In the genomic region with DNA sequence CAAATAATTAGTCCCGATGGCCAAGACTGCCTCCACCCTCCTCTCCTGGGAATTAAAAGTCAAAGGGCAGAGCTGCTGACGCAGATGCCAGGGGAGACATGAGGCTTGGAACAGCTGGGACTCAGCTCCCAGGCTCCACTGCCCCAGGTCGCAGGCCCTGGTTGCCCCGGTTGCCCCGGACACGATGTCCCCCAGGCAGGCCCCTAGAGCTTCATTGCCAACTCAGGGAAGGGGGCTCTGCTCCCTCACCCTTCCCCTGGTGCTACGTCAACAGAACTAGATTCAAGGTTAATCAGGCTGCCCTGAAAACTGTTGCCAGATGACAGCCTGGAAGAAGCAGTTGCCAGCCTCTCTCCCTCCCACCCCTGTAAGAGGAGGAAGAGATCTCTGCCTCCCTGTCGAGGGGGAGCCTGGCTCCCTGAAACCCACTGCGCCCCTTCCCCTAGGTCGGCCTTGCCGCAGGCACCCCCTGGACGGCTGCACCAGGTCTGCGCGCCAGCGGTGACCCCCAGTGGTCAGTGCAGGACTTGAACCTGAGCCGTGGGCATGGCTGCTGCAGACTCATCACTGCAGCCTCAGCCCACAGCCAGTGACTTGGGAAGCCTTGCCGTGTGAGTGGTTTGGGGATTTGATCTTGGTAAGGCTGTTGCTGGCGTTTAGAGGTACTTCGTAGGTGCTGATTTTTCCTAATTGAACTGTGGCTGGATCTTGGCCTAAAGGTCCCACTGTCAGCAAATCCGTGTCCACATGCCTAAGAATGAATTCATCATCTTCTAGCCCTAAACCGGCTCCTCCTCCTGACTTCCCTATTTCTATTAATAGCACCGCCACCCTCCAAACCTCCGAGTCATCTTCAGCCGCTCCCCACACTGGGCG, we compare ENCODE assay signal across 8 cellular contexts.
DNase-seq lines count a peak whose midpoint lies in the region; ATAC-seq and TF ChIP-seq lines count a peak whose summit lies in the region.

No MANE protein-coding gene starts in this region.

- H3K9me2 ChIP-seq in GM23338 (ENCODE audit: insufficient read depth) = no peaks in the 10 kb centered on the region

- H3K4me3 Mint-ChIP-seq in GM23338 = peak overlapping the region; percentile 12; the same call in 2 of the 3 replicates

- H3K4me1 ChIP-seq in BLaER1 treated with 17β-estradiol and CSF1 and Interleukin-3, amounts not matched to agents 10 nM and 100 nM = peaks cover 79 to 95% (median 82%) of the 10 kb centered on the region in 10 experiments
- H3K4me1 ChIP-seq in GM23338 (ENCODE audit: insufficient read depth) = peaks cover 33% of the 10 kb centered on the region

- H3K27me3 ChIP-seq in BLaER1 treated with 17β-estradiol and CSF1 and Interleukin-3, amounts not matched to agents 10 nM and 100 nM = no peaks in the 10 kb centered on the region
- no peaks in the 10 kb centered on the region for H3K27me3 ChIP-seq in GM23338 (ENCODE audit: insufficient read depth)

- H3K27ac Mint-ChIP-seq in GM23338 = peak overlapping the region; percentile 44

- no peaks in the 10 kb centered on the region for H3K79me2 ChIP-seq in GM23338 (replicated peaks; ENCODE audit: insufficient read depth)

- H3K36me3 ChIP-seq in BLaER1 treated with 17β-estradiol and CSF1 and Interleukin-3, amounts not matched to agents 10 nM and 100 nM = no peaks in the 10 kb centered on the region
- no peaks in the 10 kb centered on the region for H3K36me3 ChIP-seq in GM23338 (ENCODE audit: insufficient read depth)

- peak overlapping the region; percentile 54 to 77 (median 72); a peak in 21 of 22 replicates for H3K9ac ChIP-seq in BLaER1 treated with 17β-estradiol and CSF1 and Interleukin-3, amounts not matched to agents 10 nM and 100 nM

- peaks cover 53% of the 10 kb centered on the region for H3K4me1 Mint-ChIP-seq in GM23338

- H4K20me1 ChIP-seq in BLaER1 treated with 17β-estradiol and CSF1 and Interleukin-3, amounts not matched to agents 10 nM and 100 nM = no peaks in the 10 kb centered on the region
- no peaks in the 10 kb centered on the region for H4K20me1 ChIP-seq in GM23338 (replicated peaks; ENCODE audit: insufficient read depth)

- no peaks in the 10 kb centered on the region for H3K9me3 ChIP-seq in BLaER1 treated with 17β-estradiol and CSF1 and Interleukin-3, amounts not matched to agents 10 nM and 100 nM (replicated peaks in 1 of 11)

- no peaks in the 10 kb centered on the region for H3K36me3 Mint-ChIP-seq in GM23338 (ENCODE audit: low read depth)

- H3F3A ChIP-seq in GM23338 (replicated peaks; ENCODE audit: low read depth) = no peaks in the 10 kb centered on the region

- no peaks in the 10 kb centered on the region for H3K9me3 Mint-ChIP-seq in GM23338

- peaks cover 13% of the 10 kb centered on the region for H3K27me3 Mint-ChIP-seq in GM23338 (ENCODE audit: insufficient read depth, low read depth, poor library complexity)

- H3K4me2 ChIP-seq in BLaER1 treated with 17β-estradiol and CSF1 and Interleukin-3, amounts not matched to agents 10 nM and 100 nM = peak overlapping the region; percentile 75 to 93 (median 86)
- peak overlapping the region; percentile 65 for H3K4me2 ChIP-seq in GM23338

- DNase-seq in GM23338 (ENCODE audit: low spot score) = peak; percentile 80
- peak; percentile 67 for DNase-seq in NCI-H2196 (lab: John Stamatoyannopoulos, UW; ENCODE audit: unreplicated experiment)
- DNase-seq in activated CD4-positive, CD25-positive, alpha-beta regulatory T cell (lab: John Stamatoyannopoulos, UW) = peak in 3 of 4 experiments; percentile 10 to 43 (median 29)
- peak; percentile 77 to 82 for DNase-seq in left colon
- peak; percentile 20 to 29 for DNase-seq in stimulated activated CD4-positive, alpha-beta T cell treated with anti-CD3 and anti-CD28 coated beads, Interleukin-15, amount 100 ng/mL, for 1 hour (ENCODE audit: low read depth in 1 of 2, low spot score in 1 of 2)

- H3K27ac ChIP-seq in BLaER1 treated with 17β-estradiol and CSF1 and Interleukin-3, amounts not matched to agents 10 nM and 100 nM = peak overlapping the region; percentile 59 to 87 (median 81)
- H3K27ac ChIP-seq in GM23338 (ENCODE audit: low read depth) = peak overlapping the region; percentile 45; the same call in 1 of the 2 replicates
- peak overlapping the region; percentile 52 for H3K27ac ChIP-seq in cingulate gyrus (ENCODE audit: low read depth, low read length)

- peak; percentile 73 to 100 for TF ChIP-seq CTCF in GM23338 (conservative IDR thresholded peaks at IDR 0.05; ENCODE audit: low read depth in 2 of 2)

- intact Hi-C loops in left colon (cut with DNase I, micrococcal nuclease) = loop anchor here in 1 of 2 donors (10.0 kb wide), 1 partner anchor 165 kb away; no protein-coding TSS in a partner anchor

- peak overlapping the region; percentile 80 for H2AFZ ChIP-seq in GM23338

- H3K4me3 ChIP-seq in BLaER1 treated with 17β-estradiol and CSF1 and Interleukin-3, amounts not matched to agents 10 nM and 100 nM = peak overlapping the region in 2 of 10 experiments; percentile 1; a peak in 3 of 20 replicates
- peak overlapping the region; percentile 23; the same call in 1 of the 2 replicates for H3K4me3 ChIP-seq in GM23338

- ATAC-seq in GM23338 (peak; percentile 83), left colon (peak; percentile 64), GM18873 (IDR thresholded peaks at IDR 0.05; ENCODE audit: low FRiP score, unreplicated experiment) (no peak)

TF ChIP-seq in GM23338, 12 proteins besides CTCF, POLR2A, EP300 and RAD21 (continues in another document):
- TF ChIP-seq STAT1 (IDR thresholded peaks at IDR 0.05; ENCODE audit: unreplicated experiment) (no peak), EZH2 (IDR thresholded peaks at IDR 0.05; ENCODE audit: low read depth, unreplicated experiment) (no peak), ZNF331 (CRISPR knock-in tag; IDR thresholded peaks at IDR 0.05; ENCODE audit: low read depth) (no peak), CREB1 (CRISPR knock-in tag; IDR thresholded peaks at IDR 0.05; ENCODE audit: low read depth) (no peak), NANOG (IDR thresholded peaks at IDR 0.05; ENCODE audit: borderline replicate concordance) (no peak), ZNF114 (CRISPR knock-in tag; IDR thresholded peaks at IDR 0.05) (no peak)
- TF ChIP-seq, protein P1, sequence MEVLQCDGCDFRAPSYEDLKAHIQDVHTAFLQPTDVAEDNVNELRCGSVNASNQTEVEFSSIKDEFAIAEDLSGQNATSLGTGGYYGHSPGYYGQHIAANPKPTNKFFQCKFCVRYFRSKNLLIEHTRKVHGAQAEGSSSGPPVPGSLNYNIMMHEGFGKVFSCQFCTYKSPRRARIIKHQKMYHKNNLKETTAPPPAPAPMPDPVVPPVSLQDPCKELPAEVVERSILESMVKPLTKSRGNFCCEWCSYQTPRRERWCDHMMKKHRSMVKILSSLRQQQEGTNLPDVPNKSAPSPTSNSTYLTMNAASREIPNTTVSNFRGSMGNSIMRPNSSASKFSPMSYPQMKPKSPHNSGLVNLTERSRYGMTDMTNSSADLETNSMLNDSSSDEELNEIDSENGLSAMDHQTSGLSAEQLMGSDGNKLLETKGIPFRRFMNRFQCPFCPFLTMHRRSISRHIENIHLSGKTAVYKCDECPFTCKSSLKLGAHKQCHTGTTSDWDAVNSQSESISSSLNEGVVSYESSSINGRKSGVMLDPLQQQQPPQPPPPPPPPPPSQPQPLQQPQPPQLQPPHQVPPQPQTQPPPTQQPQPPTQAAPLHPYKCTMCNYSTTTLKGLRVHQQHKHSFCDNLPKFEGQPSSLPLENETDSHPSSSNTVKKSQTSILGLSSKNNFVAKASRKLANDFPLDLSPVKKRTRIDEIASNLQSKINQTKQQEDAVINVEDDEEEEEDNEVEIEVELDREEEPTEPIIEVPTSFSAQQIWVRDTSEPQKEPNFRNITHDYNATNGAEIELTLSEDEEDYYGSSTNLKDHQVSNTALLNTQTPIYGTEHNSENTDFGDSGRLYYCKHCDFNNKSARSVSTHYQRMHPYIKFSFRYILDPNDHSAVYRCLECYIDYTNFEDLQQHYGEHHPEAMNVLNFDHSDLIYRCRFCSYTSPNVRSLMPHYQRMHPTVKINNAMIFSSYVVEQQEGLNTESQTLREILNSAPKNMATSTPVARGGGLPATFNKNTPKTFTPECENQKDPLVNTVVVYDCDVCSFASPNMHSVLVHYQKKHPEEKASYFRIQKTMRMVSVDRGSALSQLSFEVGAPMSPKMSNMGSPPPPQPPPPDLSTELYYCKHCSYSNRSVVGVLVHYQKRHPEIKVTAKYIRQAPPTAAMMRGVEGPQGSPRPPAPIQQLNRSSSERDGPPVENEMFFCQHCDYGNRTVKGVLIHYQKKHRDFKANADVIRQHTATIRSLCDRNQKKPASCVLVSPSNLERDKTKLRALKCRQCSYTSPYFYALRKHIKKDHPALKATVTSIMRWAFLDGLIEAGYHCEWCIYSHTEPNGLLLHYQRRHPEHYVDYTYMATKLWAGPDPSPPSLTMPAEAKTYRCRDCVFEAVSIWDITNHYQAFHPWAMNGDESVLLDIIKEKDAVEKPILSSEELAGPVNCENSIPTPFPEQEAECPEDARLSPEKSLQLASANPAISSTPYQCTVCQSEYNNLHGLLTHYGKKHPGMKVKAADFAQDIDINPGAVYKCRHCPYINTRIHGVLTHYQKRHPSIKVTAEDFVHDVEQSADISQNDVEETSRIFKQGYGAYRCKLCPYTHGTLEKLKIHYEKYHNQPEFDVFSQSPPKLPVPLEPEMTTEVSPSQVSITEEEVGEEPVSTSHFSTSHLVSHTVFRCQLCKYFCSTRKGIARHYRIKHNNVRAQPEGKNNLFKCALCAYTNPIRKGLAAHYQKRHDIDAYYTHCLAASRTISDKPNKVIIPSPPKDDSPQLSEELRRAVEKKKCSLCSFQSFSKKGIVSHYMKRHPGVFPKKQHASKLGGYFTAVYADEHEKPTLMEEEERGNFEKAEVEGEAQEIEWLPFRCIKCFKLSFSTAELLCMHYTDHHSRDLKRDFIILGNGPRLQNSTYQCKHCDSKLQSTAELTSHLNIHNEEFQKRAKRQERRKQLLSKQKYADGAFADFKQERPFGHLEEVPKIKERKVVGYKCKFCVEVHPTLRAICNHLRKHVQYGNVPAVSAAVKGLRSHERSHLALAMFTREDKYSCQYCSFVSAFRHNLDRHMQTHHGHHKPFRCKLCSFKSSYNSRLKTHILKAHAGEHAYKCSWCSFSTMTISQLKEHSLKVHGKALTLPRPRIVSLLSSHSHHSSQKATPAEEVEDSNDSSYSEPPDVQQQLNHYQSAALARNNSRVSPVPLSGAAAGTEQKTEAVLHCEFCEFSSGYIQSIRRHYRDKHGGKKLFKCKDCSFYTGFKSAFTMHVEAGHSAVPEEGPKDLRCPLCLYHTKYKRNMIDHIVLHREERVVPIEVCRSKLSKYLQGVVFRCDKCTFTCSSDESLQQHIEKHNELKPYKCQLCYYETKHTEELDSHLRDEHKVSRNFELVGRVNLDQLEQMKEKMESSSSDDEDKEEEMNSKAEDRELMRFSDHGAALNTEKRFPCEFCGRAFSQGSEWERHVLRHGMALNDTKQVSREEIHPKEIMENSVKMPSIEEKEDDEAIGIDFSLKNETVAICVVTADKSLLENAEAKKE (CRISPR knock-in tag; IDR thresholded peaks at IDR 0.05) = no peak

Comparison
In these comparisons a context has a peak if more than half of its experiments do, and no peak if none do; other contexts are left out.
1. DNase-seq: peak in every context shown above with its lines; median percentile 80 in GM23338; 80 in left colon; 67 in NCI-H2196; 29 in activated CD4-positive, CD25-positive, alpha-beta regulatory T cell; 24 in stimulated activated CD4-positive, alpha-beta T cell treated with anti-CD3 and anti-CD28 coated beads, Interleukin-15, amount 100 ng/mL, for 1 hour.